Comparison of ENCODE assay signal across 18 cellular contexts in the genomic region with DNA sequence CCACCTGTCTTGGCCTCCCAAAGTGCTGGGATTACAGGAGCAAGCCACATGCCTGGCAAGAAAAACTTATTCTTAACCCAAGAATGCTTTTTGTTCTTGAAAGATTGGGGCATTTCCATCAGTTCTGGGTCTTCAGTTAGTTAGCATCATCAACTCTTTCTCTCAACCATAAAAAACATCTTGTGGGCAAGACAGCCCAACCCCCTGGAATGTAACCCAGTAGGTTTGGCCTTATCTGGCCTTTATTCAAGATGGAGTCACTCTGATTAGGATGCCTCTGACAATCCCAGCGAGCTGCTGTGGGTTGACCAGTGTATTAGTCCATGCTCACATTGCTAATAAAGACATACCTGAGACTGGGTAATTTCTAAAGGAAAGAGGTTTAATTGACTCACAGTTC. TPM values are rescaled to one million over a fixed set of nuclear protein-coding genes. Genes with fewer than 3 reads are reported as not detected.
DNase-seq lines count a peak whose midpoint lies in the region; ATAC-seq, FAIRE-seq and TF ChIP-seq lines count a peak whose summit lies in the region.
"Had no signal": no experiment of that assay in that cellular context is flagged by ENCODE, and none has a peak within 500 bp of the region (broad histone marks: within the 10 kb centered on the region; RNA-seq: fewer than 3 reads in every experiment).

No MANE protein-coding gene starts in this region.

- no peak for FAIRE-seq in D721Med (lab: Jason Lieb, UNC)

- in situ Hi-C loops in astrocyte of the cerebellum (cut with HindIII; ENCODE audit: low sequenced_read_pairs), result no loop called here

- peaks cover 31 to 32% of the 10 kb centered on the region in 2 experiments for H3K4me1 ChIP-seq in neutrophil (ENCODE audit: control insufficient read depth in 1 of 2, insufficient read depth in 1 of 2, low read depth in 1 of 2, low read length in 1 of 2)

- ATAC-seq in sciatic nerve, result no peak

- TF ChIP-seq CTCF in AG09309 (IDR thresholded peaks at IDR 0.05; ENCODE audit: control insufficient read depth, insufficient read depth, low read depth, low read length, missing control alignments) (no peak), astrocyte of the cerebellum (IDR thresholded peaks at IDR 0.05; ENCODE audit: low read depth, low read length, missing control alignments) (no peak), neutrophil (IDR thresholded peaks at IDR 0.05) (no peak), D721Med (IDR thresholded peaks at IDR 0.05; ENCODE audit: insufficient read depth, missing control alignments) (no peak)

- DNase-seq in AG09309 (ENCODE audit: low read depth) (peak; percentile 20), EH (ENCODE audit: low read depth) (peak; percentile 60), astrocyte of the cerebellum (ENCODE audit: low read depth) (peak; percentile 77), D721Med (ENCODE audit: insufficient read length, low spot score) (no peak), DMS114 treated with DMSO at 0.1 percent for 48 hours (lab: John Stamatoyannopoulos, UW; ENCODE audit: unreplicated experiment) (no peak), hepatic stellate cell (ENCODE audit: low spot score) (no peak), sciatic nerve (ENCODE audit: low spot score) (no peak)
- DNase-seq: COR-L47, NCI-H1417 treated with DMSO at 0.1 percent for 48 hours, NCI-H1930, NCI-H2171 treated with DMSO at 0.1 percent for 48 hours, NCI-H446 treated with DMSO at 0.1 percent for 48 hours, NCI-H748 treated with DMSO at 0.1 percent for 48 hours, OCI-M1, SHP77 treated with DMSO at 0.1 percent for 48 hours had no signal

- H3K27me3 ChIP-seq in neutrophil, result no peaks in the 10 kb centered on the region

- peak overlapping the region; percentile 79 for H3K27ac ChIP-seq in neutrophil

- H3K4me3 ChIP-seq in AG09309 (ENCODE audit: control insufficient read depth, low read depth, low read length) (no peak overlapping the region), astrocyte of the cerebellum (ENCODE audit: low read depth, low read length) (no peak overlapping the region), neutrophil (ENCODE audit: low read depth in 1 of 2, low read length in 1 of 2) (peak overlapping the region; percentile 1 to 19)

- intact Hi-C loops in sciatic nerve (cut with DNase I), result no loop called here

- no peaks in the 10 kb centered on the region for H3K36me3 ChIP-seq in neutrophil

- no peaks in the 10 kb centered on the region for H3K9me3 ChIP-seq in neutrophil

RNA-seq across cellular contexts. Expression of a gene that starts 9.2 kb away (rescaled TPM):
- 36.2 TPM for total RNA-seq in sciatic nerve

RNA-seq across cellular contexts. Expression of a gene that starts 26.5 kb away (rescaled TPM):
- total RNA-seq in sciatic nerve, result 39.5 TPM
- total RNA-seq: RPMI7951 had no signal

RNA-seq across cellular contexts. Expression of a gene that starts 58.7 kb away (rescaled TPM):
- total RNA-seq in sciatic nerve, result not detected
- total RNA-seq: A172, RPMI7951 had no signal

Comparison
In these comparisons a context has a peak if more than half of its experiments do, and no peak if none do; other contexts are left out.
1. DNase-seq: peak in AG09309 (single experiment), EH (single experiment) and astrocyte of the cerebellum (single experiment); none in D721Med (single experiment), DMS114 treated with DMSO at 0.1 percent for 48 hours (single experiment), hepatic stellate cell (single experiment) and sciatic nerve (single experiment).
2. H3K4me3 ChIP-seq: peak in neutrophil (2 of 2); none in AG09309 (single experiment) and astrocyte of the cerebellum (single experiment).